ENCODE assay signal across 33 cellular contexts in the genomic region with DNA sequence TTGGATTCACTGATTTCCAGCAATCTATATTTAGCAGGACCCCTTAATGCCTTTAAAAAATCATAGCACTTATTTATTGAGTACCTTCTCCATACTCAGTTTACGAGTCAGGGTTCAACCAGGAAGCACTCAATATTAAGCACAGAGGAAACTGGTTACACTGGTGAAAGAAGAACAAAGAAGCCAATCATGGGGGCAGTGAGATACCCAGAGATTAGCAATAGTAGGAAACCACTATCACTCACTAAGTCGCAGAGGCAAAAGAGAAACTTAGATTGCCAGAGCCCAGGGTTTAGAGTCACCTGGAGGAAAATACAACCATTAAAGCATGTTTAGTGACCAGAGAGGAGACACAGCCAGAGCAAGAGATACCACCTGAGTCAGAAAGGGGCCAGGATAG.
"Had no signal": no experiment of that assay in that cellular context is flagged by ENCODE, and none has a peak within 500 bp of the region (broad histone marks: within the 10 kb centered on the region; RNA-seq: fewer than 3 reads in every experiment).

No MANE protein-coding gene starts in this region.

- DNase-seq: activated B cell treated with CpG ODN at 0.5 μM for 24 hours; activated CD4-positive, alpha-beta memory T cell treated with anti-CD3 and anti-CD28 coated beads for 36 hours; activated CD4-positive, alpha-beta T cell treated with anti-CD3 and anti-CD28 coated beads for 4 hours; activated CD4-positive, alpha-beta T cell treated with anti-CD3 and anti-CD28 coated beads, Interleukin-2, amount 50 U/mL, for 1 hour; activated CD4-positive, CD25-positive, alpha-beta regulatory T cell treated with anti-CD3 and anti-CD28 coated beads, Interleukin-2, amount 50 U/mL, for 72 hours; activated CD8-positive, alpha-beta memory T cell treated with anti-CD3 and anti-CD28 coated beads, Interleukin-2, amount 50 U/mL, for 4 hours; activated gamma-delta T cell treated with Interleukin-2 at 50 U/mL for 16 hours; activated naive CD4-positive, alpha-beta T cell treated with anti-CD3 and anti-CD28 coated beads for 36 hours; activated T-cell treated with anti-CD3 and anti-CD28 coated beads for 4 hours; activated T-cell treated with anti-CD3 and anti-CD28 coated beads, Interleukin-2, amount 50 U/mL, for 4 hours; adrenal gland; body of pancreas; caudate nucleus; cerebellar nuclear complex; Kasumi-1; MG63; NCI-H1048; NCI-H1105 treated with DMSO at 0.1 percent for 48 hours; NCI-H1436; NCI-H1694; NCI-H1930; NCI-H2081 treated with DMSO at 0.1 percent for 48 hours; NCI-H345; NCI-H524 treated with DMSO at 0.1 percent for 48 hours; Peyer's patch; RPMI8226; SHP77 treated with DMSO at 0.1 percent for 48 hours; SK-N-SH had no signal

- H3K9me3 ChIP-seq: adrenal gland, body of pancreas, MG63, Peyer's patch, SJSA1, SK-N-SH had no signal

- H3K4me3 Mint-ChIP-seq: activated B cell treated with CpG ODN at 0.5 μM for 24 hours; activated CD4-positive, alpha-beta memory T cell treated with anti-CD3 and anti-CD28 coated beads for 36 hours; activated naive CD4-positive, alpha-beta T cell treated with anti-CD3 and anti-CD28 coated beads for 36 hours; activated T-cell treated with anti-CD3 and anti-CD28 coated beads, Interleukin-2, amount 50 U/mL, for 4 hours; activated T-helper 1 cell treated with anti-CD3 and anti-CD28 coated beads, Interleukin-12 subunit alpha, Interleukin-12 subunit beta, Interleukin-2, Interleukin-4 antibody, amounts not matched to agents 30 ng/mL and 10 ng/mL and 1 ng/mL, durations not matched to agents 14 hours and 24 hours and 36 hours; T-helper 1 cell treated with Interleukin-12 subunit alpha and Interleukin-12 subunit beta and Interleukin-4 antibody, amounts not matched to agents 30 μg/mL and 1 μg/mL, for 36 hours; T-helper 2 cell treated with Interferon-gamma antibody and Interleukin-4, amounts not matched to agents 5 μg/mL and 100 μg/mL, for 36 hours had no signal

- H3K36me3 ChIP-seq: adrenal gland, MG63, Peyer's patch, SJSA1 had no signal

- H3K36me3 Mint-ChIP-seq: activated CD4-positive, alpha-beta memory T cell treated with anti-CD3 and anti-CD28 coated beads for 36 hours; activated naive CD4-positive, alpha-beta T cell treated with anti-CD3 and anti-CD28 coated beads, Interleukin-2, amount 50 U/mL, for 72 hours had no signal

- H3K4me2 ChIP-seq: SK-N-SH had no signal

- H3K27me3 Mint-ChIP-seq: activated B cell treated with CpG ODN at 0.5 μM for 24 hours; activated CD4-positive, alpha-beta memory T cell treated with anti-CD3 and anti-CD28 coated beads for 36 hours had no signal

- H3K4me1 Mint-ChIP-seq: activated B cell treated with CpG ODN at 0.5 μM for 24 hours had no signal

- H3K4me1 ChIP-seq: adrenal gland, Peyer's patch, SJSA1 had no signal

- H3K4me3 ChIP-seq: adrenal gland, body of pancreas, MG63, Peyer's patch, SJSA1 had no signal

- H3K9me3 Mint-ChIP-seq: activated B cell treated with CpG ODN at 0.5 μM for 24 hours; activated CD4-positive, alpha-beta memory T cell treated with anti-CD3 and anti-CD28 coated beads for 36 hours; activated naive CD4-positive, alpha-beta T cell treated with anti-CD3 and anti-CD28 coated beads for 36 hours; activated naive CD4-positive, alpha-beta T cell treated with anti-CD3 and anti-CD28 coated beads, Interleukin-2, amount 50 U/mL, for 72 hours; activated T-cell treated with anti-CD3 and anti-CD28 coated beads, Interleukin-2, amount 50 U/mL, for 4 hours; activated T-helper 1 cell treated with anti-CD3 and anti-CD28 coated beads, Interleukin-12 subunit alpha, Interleukin-12 subunit beta, Interleukin-2, Interleukin-4 antibody, amounts not matched to agents 30 ng/mL and 10 ng/mL and 1 ng/mL, durations not matched to agents 14 hours and 24 hours and 36 hours; T-helper 1 cell treated with Interleukin-12 subunit alpha and Interleukin-12 subunit beta and Interleukin-4 antibody, amounts not matched to agents 30 μg/mL and 1 μg/mL, for 36 hours; T-helper 2 cell treated with Interferon-gamma antibody and Interleukin-4, amounts not matched to agents 5 μg/mL and 100 μg/mL, for 36 hours had no signal

- H3K27me3 ChIP-seq: adrenal gland, body of pancreas, MG63, Peyer's patch, SJSA1 had no signal

- H3K27ac Mint-ChIP-seq: activated B cell treated with CpG ODN at 0.5 μM for 24 hours; activated CD4-positive, alpha-beta memory T cell treated with anti-CD3 and anti-CD28 coated beads for 36 hours; activated naive CD4-positive, alpha-beta T cell treated with anti-CD3 and anti-CD28 coated beads for 36 hours; activated naive CD4-positive, alpha-beta T cell treated with anti-CD3 and anti-CD28 coated beads, Interleukin-2, amount 50 U/mL, for 72 hours; activated T-helper 1 cell treated with anti-CD3 and anti-CD28 coated beads, Interleukin-12 subunit alpha, Interleukin-12 subunit beta, Interleukin-2, Interleukin-4 antibody, amounts not matched to agents 30 ng/mL and 10 ng/mL and 1 ng/mL, durations not matched to agents 14 hours and 24 hours and 36 hours; T-helper 1 cell treated with Interleukin-12 subunit alpha and Interleukin-12 subunit beta and Interleukin-4 antibody, amounts not matched to agents 30 μg/mL and 1 μg/mL, for 36 hours; T-helper 2 cell treated with Interferon-gamma antibody and Interleukin-4, amounts not matched to agents 5 μg/mL and 100 μg/mL, for 36 hours had no signal

- H3K9ac ChIP-seq: SK-N-SH had no signal

- H3K27ac ChIP-seq: adrenal gland, body of pancreas, Peyer's patch, SJSA1 had no signal

- ATAC-seq: activated naive CD4-positive, alpha-beta T cell treated with anti-CD3 and anti-CD28 coated beads, Interleukin-2, amount 50 U/mL, for 72 hours; activated T-cell treated with anti-CD3 and anti-CD28 coated beads, Interleukin-2, amount 50 U/mL, for 4 hours; body of pancreas had no signal
